Comparison of ENCODE assay signal across 1 cellular context in genomic region chr12:121603581-121603980, GRCh38.
TF ChIP-seq lines count a peak whose summit lies in the region.

No MANE protein-coding gene starts in this region.

TF ChIP-seq in SK-N-SH, 30 proteins besides CTCF, POLR2A, EP300 and RAD21 (continued from another document):
- TF ChIP-seq IRF3 (IDR thresholded peaks at IDR 0.05; ENCODE audit: low read depth, low read length), result no peak
- no peak for TF ChIP-seq MXI1 (IDR thresholded peaks at IDR 0.05; ENCODE audit: low read depth, low read length)
- no peak for TF ChIP-seq EZH2phosphoT487 (IDR thresholded peaks at IDR 0.05; ENCODE audit: borderline replicate concordance, low read depth)
- TF ChIP-seq FOXJ3 (CRISPR knock-in tag; IDR thresholded peaks at IDR 0.05), result no peak
- no peak for TF ChIP-seq TAF1 (IDR thresholded peaks at IDR 0.05; ENCODE audit: borderline replicate concordance, low read depth, low read length)
TF ChIP-seq in SK-N-SH: peak in this region for 0.
